In the genomic region with DNA sequence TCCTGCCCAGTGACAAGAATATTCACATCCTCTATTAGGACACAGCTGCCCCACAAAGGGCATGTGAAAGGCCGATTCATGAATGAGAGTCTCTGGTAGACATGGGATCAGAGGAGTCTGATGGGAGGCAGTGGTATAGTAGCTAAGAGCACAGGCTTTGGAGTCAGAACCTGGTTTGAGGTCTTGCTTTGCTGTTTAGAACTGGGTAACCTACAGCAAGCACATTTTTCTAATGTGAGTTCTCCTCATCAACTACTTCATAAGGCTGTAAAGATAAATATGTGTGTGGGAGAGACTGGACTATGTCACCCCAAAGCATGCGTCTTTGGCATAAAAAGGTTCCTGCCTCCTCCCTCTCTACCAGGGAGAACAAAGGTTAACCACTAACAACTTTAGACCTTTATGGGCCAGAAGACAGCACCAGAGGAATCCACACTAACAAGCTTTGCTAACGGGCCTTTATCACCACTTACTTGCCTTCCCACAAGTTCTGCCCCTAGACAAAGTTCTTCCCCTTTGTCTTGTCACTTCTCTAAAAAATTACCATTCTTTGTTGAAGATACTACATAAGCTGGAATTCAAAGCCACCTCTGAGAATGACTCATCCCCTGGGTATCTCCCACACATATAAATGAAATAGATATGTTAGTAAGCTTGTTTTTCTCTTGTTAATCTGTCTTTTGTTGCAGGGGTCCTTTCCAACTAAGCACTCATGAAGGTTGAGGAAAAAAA, we compare ENCODE assay signal across 8 cellular contexts. TPM values are rescaled to one million over a fixed set of nuclear protein-coding genes. Genes with fewer than 3 reads are reported as not detected.
DNase-seq lines count a peak whose midpoint lies in the region; ATAC-seq and TF ChIP-seq lines count a peak whose summit lies in the region.

No MANE protein-coding gene starts in this region.

- no peak overlapping the region for H3K4me3 ChIP-seq in CD8-positive, alpha-beta T cell (ENCODE audit: low read depth, low read length)

- H3K9me3 Mint-ChIP-seq in CD8-positive, alpha-beta T cell = no peaks in the 10 kb centered on the region
- H3K9me3 Mint-ChIP-seq in mesothelial cell of epicardium = no peaks in the 10 kb centered on the region

- peak overlapping the region; percentile 19 for H3K4me3 Mint-ChIP-seq in CD8-positive, alpha-beta T cell
- no peak overlapping the region for H3K4me3 Mint-ChIP-seq in mesothelial cell of epicardium

- ATAC-seq in CD8-positive, alpha-beta T cell = peak; percentile 30
- ATAC-seq in GM21529 (IDR thresholded peaks at IDR 0.05; ENCODE audit: unreplicated experiment) = no peak

- peaks cover 55% of the 10 kb centered on the region for H3K4me1 ChIP-seq in CD8-positive, alpha-beta T cell (ENCODE audit: insufficient read depth, low read length)

- H3K36me3 Mint-ChIP-seq in CD8-positive, alpha-beta T cell = peaks cover 58% of the 10 kb centered on the region
- H3K36me3 Mint-ChIP-seq in mesothelial cell of epicardium = peaks cover 26% of the 10 kb centered on the region

- peaks cover 59% of the 10 kb centered on the region for H3K4me1 Mint-ChIP-seq in CD8-positive, alpha-beta T cell (ENCODE audit: low read depth)
- H3K4me1 Mint-ChIP-seq in mesothelial cell of epicardium = peaks cover 30% of the 10 kb centered on the region

- peak in 2 of 7 experiments; percentile 21 to 30 for DNase-seq in CD8-positive, alpha-beta T cell
- peak; percentile 79 to 84 for DNase-seq in Kasumi-1 (lab: John Stamatoyannopoulos, UW)
- DNase-seq in astrocyte of the hippocampus (ENCODE audit: low read depth, low spot score) = peak; percentile 75
- DNase-seq in mesothelial cell of epicardium (ENCODE audit: low spot score in 2 of 2, unreplicated experiment in 2 of 2) = no peak
- no peak for DNase-seq in erythroblast (lab: John Stamatoyannopoulos, UW)
- DNase-seq in cerebellum (ENCODE audit: low spot score) = no peak
- no peak for DNase-seq in iPS-NIHi7 (ENCODE audit: extremely low spot score)

- no peak overlapping the region for H3K27ac ChIP-seq in CD8-positive, alpha-beta T cell (ENCODE audit: low read depth, low read length)

- intact Hi-C loops in CD8-positive, alpha-beta T cell (cut with DNase I, micrococcal nuclease) = loop anchor here in 1 of 2 experiments (5.0 kb wide), 1 partner anchor 34 kb away; no protein-coding TSS in a partner anchor

- peaks cover 14% of the 10 kb centered on the region for H3K36me3 ChIP-seq in CD8-positive, alpha-beta T cell (ENCODE audit: insufficient read depth, low read length)

- no peaks in the 10 kb centered on the region for H3K9me3 ChIP-seq in CD8-positive, alpha-beta T cell (ENCODE audit: low read length)

- H3K27me3 Mint-ChIP-seq in CD8-positive, alpha-beta T cell (ENCODE audit: low read depth) = no peaks in the 10 kb centered on the region
- H3K27me3 Mint-ChIP-seq in mesothelial cell of epicardium (ENCODE audit: low read depth) = no peaks in the 10 kb centered on the region

- POLR2A ChIA-PET in CD8-positive, alpha-beta T cell (lab: Charles Lee) = interaction anchor here (0.8 to 3.7 kb wide), 6 partner anchors 16 to 31 kb away, joined by 3 to 24 read pairs (median 4); a partner anchor contains a TSS

- CTCF ChIA-PET in CD8-positive, alpha-beta T cell (lab: Charles Lee) = interaction anchor here (0.8 to 1.7 kb wide), 5 partner anchors 11 to 50 kb away, joined by 3 to 4 read pairs (median 3); no protein-coding TSS in a partner anchor

- peak overlapping the region; percentile 89 for H3K27ac Mint-ChIP-seq in CD8-positive, alpha-beta T cell
- H3K27ac Mint-ChIP-seq in mesothelial cell of epicardium = peak overlapping the region; percentile 93

- TF ChIP-seq POLR2A in erythroblast (IDR thresholded peaks at IDR 0.05; ENCODE audit: low read length) = no peak

- H3K27me3 ChIP-seq in CD8-positive, alpha-beta T cell (ENCODE audit: insufficient read depth, low read length) = no peaks in the 10 kb centered on the region

- TF ChIP-seq CTCF in CD8-positive, alpha-beta T cell (IDR thresholded peaks at IDR 0.05) = no peak
- TF ChIP-seq CTCF in mesothelial cell of epicardium (IDR thresholded peaks at IDR 0.05; ENCODE audit: unreplicated experiment) = no peak

RNA-seq across cellular contexts. Expression of a gene that starts 21.1 kb away (rescaled TPM):
- total RNA-seq in CD8-positive, alpha-beta T cell = 100 to 1,000 TPM; 119 to 120 TPM
- 26.3 to 33.0 TPM (median 27.3 TPM) in 3 replicates for total RNA-seq in mesothelial cell of epicardium
- 13.3 TPM for total RNA-seq in cerebellum

RNA-seq across cellular contexts. Expression of a gene that starts 56.1 kb away (rescaled TPM):
- 100 to 1,000 TPM; 300 to 307 TPM for total RNA-seq in CD8-positive, alpha-beta T cell
- total RNA-seq in mesothelial cell of epicardium (68.9 to 71.4 TPM (median 69.7 TPM) in 3 replicates), cerebellum (30.8 TPM)

Comparison
In these comparisons a context has a peak if more than half of its experiments do, and no peak if none do; other contexts are left out.
1. DNase-seq: peak in Kasumi-1 (2 of 2) and astrocyte of the hippocampus (single experiment); none in mesothelial cell of epicardium (0 of 2), erythroblast (0 of 2), cerebellum (single experiment) and iPS-NIHi7 (single experiment).